Comparison of ENCODE assay signal across 1 cellular context in the genomic region with DNA sequence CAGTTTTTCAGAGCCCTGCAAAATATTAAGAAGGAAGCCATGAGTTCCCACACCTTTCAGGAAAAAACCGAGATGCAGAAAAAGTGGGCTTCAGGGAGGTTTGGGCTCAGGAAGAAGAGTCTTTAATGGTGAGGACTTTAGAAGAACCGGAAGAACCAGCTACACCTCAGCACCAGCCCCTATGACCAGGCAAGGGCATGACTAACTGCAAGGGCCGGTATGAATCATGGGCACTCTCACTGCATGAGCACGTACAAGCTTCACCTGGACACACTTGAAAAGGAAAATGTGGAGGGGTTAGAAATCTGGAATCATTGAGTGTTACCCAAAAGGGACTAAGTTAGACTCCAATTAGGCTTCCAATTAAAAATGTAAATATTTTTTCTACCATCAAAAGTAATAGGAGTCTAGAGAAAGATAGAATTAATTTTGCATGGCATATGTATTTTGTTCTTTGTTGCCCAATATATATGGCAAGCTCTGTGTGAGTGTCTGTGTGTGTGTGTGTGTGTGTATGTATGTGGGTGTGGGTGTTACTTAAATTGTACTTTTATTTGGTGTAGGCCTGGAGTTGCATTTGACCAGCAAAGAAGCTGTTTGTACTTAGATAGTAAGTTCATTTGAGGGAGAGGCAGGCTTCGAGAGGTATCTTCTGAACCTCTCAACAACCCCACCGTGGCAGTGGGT.
TF ChIP-seq lines count a peak whose summit lies in the region.

No MANE protein-coding gene starts in this region.

TF ChIP-seq in HepG2, 621 proteins besides CTCF, POLR2A, EP300 and RAD21 (continued from another document):
- TF ChIP-seq LRRFIP1 (CRISPR knock-in tag; conservative IDR thresholded peaks at IDR 0.05) (no peak), RORA (CRISPR knock-in tag; IDR thresholded peaks at IDR 0.05) (no peak), RBAK (CRISPR knock-in tag; IDR thresholded peaks at IDR 0.05) (no peak), STAT5B (CRISPR knock-in tag; IDR thresholded peaks at IDR 0.05) (no peak), FOXC1 (CRISPR knock-in tag; IDR thresholded peaks at IDR 0.05; ENCODE audit: borderline replicate concordance) (no peak), NR1H2 (CRISPR knock-in tag; IDR thresholded peaks at IDR 0.05; ENCODE audit: borderline replicate concordance, low read depth) (no peak), PPARG (CRISPR knock-in tag; conservative IDR thresholded peaks at IDR 0.05) (no peak), ZNF547 (CRISPR knock-in tag; IDR thresholded peaks at IDR 0.05) (no peak), DNMT3B (CRISPR knock-in tag; conservative IDR thresholded peaks at IDR 0.05) (no peak), SCMH1 (CRISPR knock-in tag; IDR thresholded peaks at IDR 0.05; ENCODE audit: borderline replicate concordance) (no peak)
- TF ChIP-seq, protein P1, sequence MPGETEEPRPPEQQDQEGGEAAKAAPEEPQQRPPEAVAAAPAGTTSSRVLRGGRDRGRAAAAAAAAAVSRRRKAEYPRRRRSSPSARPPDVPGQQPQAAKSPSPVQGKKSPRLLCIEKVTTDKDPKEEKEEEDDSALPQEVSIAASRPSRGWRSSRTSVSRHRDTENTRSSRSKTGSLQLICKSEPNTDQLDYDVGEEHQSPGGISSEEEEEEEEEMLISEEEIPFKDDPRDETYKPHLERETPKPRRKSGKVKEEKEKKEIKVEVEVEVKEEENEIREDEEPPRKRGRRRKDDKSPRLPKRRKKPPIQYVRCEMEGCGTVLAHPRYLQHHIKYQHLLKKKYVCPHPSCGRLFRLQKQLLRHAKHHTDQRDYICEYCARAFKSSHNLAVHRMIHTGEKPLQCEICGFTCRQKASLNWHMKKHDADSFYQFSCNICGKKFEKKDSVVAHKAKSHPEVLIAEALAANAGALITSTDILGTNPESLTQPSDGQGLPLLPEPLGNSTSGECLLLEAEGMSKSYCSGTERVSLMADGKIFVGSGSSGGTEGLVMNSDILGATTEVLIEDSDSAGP (CRISPR knock-in tag; IDR thresholded peaks at IDR 0.05; ENCODE audit: borderline replicate concordance): no peak
- TF ChIP-seq, protein P2, sequence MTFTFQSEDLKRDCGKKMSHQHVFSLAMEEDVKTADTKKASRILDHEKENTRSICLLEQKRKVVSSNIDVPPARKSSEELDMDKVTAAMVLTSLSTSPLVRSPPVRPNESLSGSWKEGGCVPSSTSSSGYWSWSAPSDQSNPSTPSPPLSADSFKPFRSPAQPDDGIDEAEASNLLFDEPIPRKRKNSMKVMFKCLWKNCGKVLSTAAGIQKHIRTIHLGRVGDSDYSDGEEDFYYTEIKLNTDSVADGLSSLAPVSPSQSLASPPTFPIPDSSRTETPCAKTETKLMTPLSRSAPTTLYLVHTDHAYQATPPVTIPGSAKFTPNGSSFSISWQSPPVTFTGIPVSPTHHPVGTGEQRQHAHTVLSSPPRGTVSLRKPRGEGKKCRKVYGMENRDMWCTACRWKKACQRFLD (CRISPR knock-in tag; IDR thresholded peaks at IDR 0.05; ENCODE audit: borderline replicate concordance): no peak
